Comparison of ENCODE assay signal across 27 cellular contexts in genomic region chr11:113082501-113082900, GRCh38.
DNase-seq lines count a peak whose midpoint lies in the region; ATAC-seq and TF ChIP-seq lines count a peak whose summit lies in the region.
"Had no signal": no experiment of that assay in that cellular context is flagged by ENCODE, and none has a peak within 500 bp of the region (broad histone marks: within the 10 kb centered on the region; RNA-seq: fewer than 3 reads in every experiment).

No MANE protein-coding gene starts in this region.

- H4K8ac ChIP-seq in mesendoderm (ENCODE audit: low read depth, low read length) = no peak overlapping the region

- H3K27ac ChIP-seq in mesendoderm (ENCODE audit: low read depth, low read length) (no peak overlapping the region), smooth muscle cell (ENCODE audit: low read depth) (no peak overlapping the region)
- H3K27ac ChIP-seq: gastrocnemius medialis, parathyroid adenoma, PC-9, right atrium auricular region, upper lobe of left lung had no signal

- H2BK15ac ChIP-seq in mesendoderm (replicated peaks; ENCODE audit: low read depth) = no peak overlapping the region

- H3K79me1 ChIP-seq in mesendoderm (ENCODE audit: low read length) = no peaks in the 10 kb centered on the region

- DNase-seq in DMS153 treated with DMSO at 0.1 percent for 48 hours (lab: John Stamatoyannopoulos, UW; ENCODE audit: unreplicated experiment) (peak; percentile 69), NCI-H1436 treated with DMSO at 0.1 percent for 48 hours (lab: John Stamatoyannopoulos, UW) (peak; percentile 62), NCI-H345 treated with DMSO at 0.1 percent for 48 hours (lab: John Stamatoyannopoulos, UW; ENCODE audit: unreplicated experiment) (peak; percentile 80), astrocyte of the hippocampus (ENCODE audit: low read depth, low spot score) (peak; percentile 26), mesendoderm (no peak), smooth muscle cell (lab: John Stamatoyannopoulos, UW; ENCODE audit: unreplicated experiment) (no peak)
- DNase-seq: ACHN; activated CD4-positive, alpha-beta T cell treated with anti-CD3 and anti-CD28 coated beads for 36 hours; activated effector memory CD4-positive, alpha-beta T cell treated with Interleukin-2 at 50 U/mL for 16 hours; activated T-cell treated with anti-CD3 and anti-CD28 coated beads for 4 hours; caudate nucleus; DMS53; gastrocnemius medialis; GDM1; hippocampal formation; left cardiac atrium; NK-92 treated with Interleukin-12 subunit alpha and Interleukin-12 subunit beta, amount 100 ng/mL, for 24 hours; PC-9; Right ventricle myocardium superior; stimulated activated CD4-positive, alpha-beta T cell treated with anti-CD3 and anti-CD28 coated beads, Interleukin-4, amount 100 ng/mL, for 4 hours; upper lobe of left lung had no signal

- H4K5ac ChIP-seq in mesendoderm (ENCODE audit: low read length) = no peak overlapping the region

- H3K4me2 ChIP-seq in mesendoderm (ENCODE audit: low read length) = no peak overlapping the region
- H3K4me2 ChIP-seq in smooth muscle cell = no peak overlapping the region
- H3K4me2 ChIP-seq: PC-9 had no signal

- H3K27me3 ChIP-seq in mesendoderm (ENCODE audit: insufficient read depth, low read length, poor library complexity) (no peaks in the 10 kb centered on the region), smooth muscle cell (ENCODE audit: low read depth) (no peaks in the 10 kb centered on the region)
- H3K27me3 ChIP-seq: gastrocnemius medialis, right atrium auricular region, upper lobe of left lung had no signal

- no peak overlapping the region for H3K56ac ChIP-seq in mesendoderm (ENCODE audit: low read length)

- no peak overlapping the region for H3K9ac ChIP-seq in mesendoderm (ENCODE audit: low read length)
- no peak overlapping the region for H3K9ac ChIP-seq in smooth muscle cell (ENCODE audit: low read depth)
- H3K9ac ChIP-seq: parathyroid adenoma had no signal

- H3K79me2 ChIP-seq in mesendoderm (ENCODE audit: control insufficient read depth, insufficient read depth, low read length) (no peaks in the 10 kb centered on the region), smooth muscle cell (ENCODE audit: low read depth) (no peaks in the 10 kb centered on the region)
- H3K79me2 ChIP-seq: parathyroid adenoma had no signal

- H4K20me1 ChIP-seq in smooth muscle cell (ENCODE audit: low read depth) = no peaks in the 10 kb centered on the region

- H2AFZ ChIP-seq in smooth muscle cell (ENCODE audit: low read depth) = no peak overlapping the region
- H2AFZ ChIP-seq: parathyroid adenoma, PC-9 had no signal

- H3K4me3 ChIP-seq in mesendoderm (ENCODE audit: low read length) = no peak overlapping the region
- no peak overlapping the region for H3K4me3 ChIP-seq in smooth muscle cell
- H3K4me3 ChIP-seq: gastrocnemius medialis, PC-9, right atrium auricular region, upper lobe of left lung had no signal

- H3K9me3 ChIP-seq in smooth muscle cell (replicated peaks; ENCODE audit: low read depth) = no peaks in the 10 kb centered on the region
- H3K9me3 ChIP-seq: gastrocnemius medialis, right atrium auricular region, upper lobe of left lung had no signal

- H3K36me3 ChIP-seq in mesendoderm (ENCODE audit: control insufficient read depth, insufficient read depth, low read length) (no peaks in the 10 kb centered on the region), smooth muscle cell (ENCODE audit: low read depth) (no peaks in the 10 kb centered on the region)
- H3K36me3 ChIP-seq: gastrocnemius medialis, right atrium auricular region, upper lobe of left lung had no signal

- no peaks in the 10 kb centered on the region for H3F3A ChIP-seq in smooth muscle cell (ENCODE audit: low read depth)

- no peak for TF ChIP-seq CTCF in smooth muscle cell (IDR thresholded peaks at IDR 0.05; ENCODE audit: borderline replicate concordance, insufficient read depth, poor library complexity, severe bottlenecking)

- no peak overlapping the region for H2BK120ac ChIP-seq in mesendoderm (ENCODE audit: low read depth, low read length)

- ATAC-seq in HG02571 (IDR thresholded peaks at IDR 0.05; ENCODE audit: unreplicated experiment) = no peak
- ATAC-seq in GM18520 (IDR thresholded peaks at IDR 0.05; ENCODE audit: unreplicated experiment) = no peak
- ATAC-seq: activated CD4-positive, alpha-beta T cell treated with anti-CD3 and anti-CD28 coated beads for 36 hours; gastrocnemius medialis; HCT116; left cardiac atrium; stimulated activated memory B cell treated with anti-CD40 and anti-IgM and Interleukin-4, amounts not matched to agents 10 μg/mL and 1 μg/mL and 100 μg/mL, for 72 hours had no signal

- H3K4me1 ChIP-seq in mesendoderm (ENCODE audit: control insufficient read depth, low read depth, low read length) (peaks cover 2% of the 10 kb centered on the region), smooth muscle cell (ENCODE audit: low read depth) (no peaks in the 10 kb centered on the region)
- H3K4me1 ChIP-seq: parathyroid adenoma, right atrium auricular region, upper lobe of left lung had no signal

- H3K18ac ChIP-seq in mesendoderm (ENCODE audit: low read length) = no peak overlapping the region

- H3K23ac ChIP-seq in mesendoderm (ENCODE audit: low read length) = no peak overlapping the region

- WGBS in mesendoderm (ENCODE audit: extremely low coverage, insufficient coverage, low lambda C conversion rate) = no CpG with 5 or more reads among the region's 10 CpGs
- 91% methylated on average over 10 of the region's 10 CpGs for WGBS in smooth muscle cell (ENCODE audit: low lambda C conversion rate)

- no peak overlapping the region for H2AK5ac ChIP-seq in mesendoderm (ENCODE audit: low read length)

- H2BK5ac ChIP-seq in mesendoderm (ENCODE audit: low read length) = no peak overlapping the region

- no peak overlapping the region for H3K4ac ChIP-seq in mesendoderm (ENCODE audit: low read depth, low read length)

Comparison
In these comparisons a context has a peak if more than half of its experiments do, and no peak if none do; other contexts are left out.
1. DNase-seq: peak in DMS153 treated with DMSO at 0.1 percent for 48 hours (single experiment), NCI-H1436 treated with DMSO at 0.1 percent for 48 hours (single experiment), NCI-H345 treated with DMSO at 0.1 percent for 48 hours (single experiment) and astrocyte of the hippocampus (single experiment); none in mesendoderm (single experiment) and smooth muscle cell (single experiment).